ENCODE assay signal across 1 cellular context in genomic region chr14:20469890-20470858, GRCh38.
TF ChIP-seq lines count a peak whose summit lies in the region.

No MANE protein-coding gene starts in this region.

TF ChIP-seq in HepG2, 621 proteins besides CTCF, POLR2A, EP300 and RAD21 (continued from another document and continues in another):
- TF ChIP-seq ZNF468 (CRISPR knock-in tag; IDR thresholded peaks at IDR 0.05): no peak
- TF ChIP-seq HNF1A (IDR thresholded peaks at IDR 0.05; ENCODE audit: low read depth): no peak
- TF ChIP-seq HNF1A (CRISPR knock-in tag; IDR thresholded peaks at IDR 0.05; ENCODE audit: borderline replicate concordance): no peak
- no peak for TF ChIP-seq ZBTB33 (CRISPR knock-in tag; IDR thresholded peaks at IDR 0.05)
- no peak for TF ChIP-seq TCF7 (IDR thresholded peaks at IDR 0.05; ENCODE audit: low read depth)
- TF ChIP-seq, protein P1, sequence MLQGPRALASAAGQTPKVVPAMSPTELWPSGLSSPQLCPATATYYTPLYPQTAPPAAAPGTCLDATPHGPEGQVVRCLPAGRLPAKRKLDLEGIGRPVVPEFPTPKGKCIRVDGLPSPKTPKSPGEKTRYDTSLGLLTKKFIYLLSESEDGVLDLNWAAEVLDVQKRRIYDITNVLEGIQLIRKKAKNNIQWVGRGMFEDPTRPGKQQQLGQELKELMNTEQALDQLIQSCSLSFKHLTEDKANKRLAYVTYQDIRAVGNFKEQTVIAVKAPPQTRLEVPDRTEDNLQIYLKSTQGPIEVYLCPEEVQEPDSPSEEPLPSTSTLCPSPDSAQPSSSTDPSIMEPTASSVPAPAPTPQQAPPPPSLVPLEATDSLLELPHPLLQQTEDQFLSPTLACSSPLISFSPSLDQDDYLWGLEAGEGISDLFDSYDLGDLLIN (CRISPR knock-in tag; IDR thresholded peaks at IDR 0.05; ENCODE audit: borderline replicate concordance): no peak
- TF ChIP-seq ZNF629 (CRISPR knock-in tag; conservative IDR thresholded peaks at IDR 0.05): no peak
- TF ChIP-seq WIZ (CRISPR knock-in tag; IDR thresholded peaks at IDR 0.05): no peak
- TF ChIP-seq BRCA1 (CRISPR knock-in tag; IDR thresholded peaks at IDR 0.05): 0 out of 2 replicates have a peak, but pooled peaks have one; percentile 22
- 0 out of 2 replicates have a peak, but pooled peaks have one; percentile 33 for TF ChIP-seq REPIN1 (CRISPR knock-in tag; IDR thresholded peaks at IDR 0.05; ENCODE audit: borderline replicate concordance, low read depth)
- TF ChIP-seq ZNF180 (CRISPR knock-in tag; IDR thresholded peaks at IDR 0.05; ENCODE audit: borderline replicate concordance, low read depth): no peak
- peak; percentile 58; the same call in 1 of the 2 replicates for TF ChIP-seq SAP130 (CRISPR knock-in tag; IDR thresholded peaks at IDR 0.05; ENCODE audit: low read depth)
- TF ChIP-seq ZNF10 (CRISPR knock-in tag; IDR thresholded peaks at IDR 0.05; ENCODE audit: borderline replicate concordance, low read depth): no peak
- TF ChIP-seq PHF20 (CRISPR knock-in tag; IDR thresholded peaks at IDR 0.05): peak; percentile 45
- TF ChIP-seq, protein P2, sequence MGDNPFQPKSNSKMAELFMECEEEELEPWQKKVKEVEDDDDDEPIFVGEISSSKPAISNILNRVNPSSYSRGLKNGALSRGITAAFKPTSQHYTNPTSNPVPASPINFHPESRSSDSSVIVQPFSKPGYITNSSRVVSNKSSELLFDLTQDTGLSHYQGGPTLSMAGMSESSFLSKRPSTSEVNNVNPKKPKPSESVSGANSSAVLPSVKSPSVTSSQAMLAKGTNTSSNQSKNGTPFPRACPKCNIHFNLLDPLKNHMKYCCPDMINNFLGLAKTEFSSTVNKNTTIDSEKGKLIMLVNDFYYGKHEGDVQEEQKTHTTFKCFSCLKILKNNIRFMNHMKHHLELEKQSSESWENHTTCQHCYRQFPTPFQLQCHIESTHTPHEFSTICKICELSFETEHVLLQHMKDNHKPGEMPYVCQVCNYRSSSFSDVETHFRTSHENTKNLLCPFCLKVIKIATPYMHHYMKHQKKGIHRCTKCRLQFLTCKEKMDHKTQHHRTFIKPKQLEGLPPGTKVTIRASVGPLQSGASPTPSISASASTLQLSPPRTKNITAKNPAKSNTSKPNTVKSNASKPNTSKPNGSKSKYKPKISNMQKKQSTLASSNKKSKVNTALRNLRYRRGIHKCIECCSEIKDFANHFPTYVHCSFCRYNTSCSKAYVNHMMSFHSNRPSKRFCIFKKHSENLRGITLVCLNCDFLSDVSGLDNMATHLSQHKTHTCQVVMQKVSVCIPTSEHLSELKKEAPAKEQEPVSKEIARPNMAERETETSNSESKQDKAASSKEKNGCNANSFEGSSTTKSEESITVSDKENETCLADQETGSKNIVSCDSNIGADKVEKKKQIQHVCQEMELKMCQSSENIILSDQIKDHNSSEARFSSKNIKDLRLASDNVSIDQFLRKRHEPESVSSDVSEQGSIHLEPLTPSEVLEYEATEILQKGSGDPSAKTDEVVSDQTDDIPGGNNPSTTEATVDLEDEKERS (CRISPR knock-in tag; IDR thresholded peaks at IDR 0.05): peak; percentile 40; the same call in 1 of the 2 replicates
- no peak for TF ChIP-seq MEIS2 (CRISPR knock-in tag; IDR thresholded peaks at IDR 0.05)
- TF ChIP-seq E2F5 (CRISPR knock-in tag; conservative IDR thresholded peaks at IDR 0.05): peak; percentile 84
- TF ChIP-seq SALL1 (CRISPR knock-in tag; IDR thresholded peaks at IDR 0.05): no peak; the same call in 1 of the 2 replicates
- TF ChIP-seq CREBL2 (CRISPR knock-in tag; IDR thresholded peaks at IDR 0.05; ENCODE audit: borderline replicate concordance): no peak
- no peak for TF ChIP-seq ZNF124 (CRISPR knock-in tag; IDR thresholded peaks at IDR 0.05)
- TF ChIP-seq TFDP1 (CRISPR knock-in tag; IDR thresholded peaks at IDR 0.05; ENCODE audit: borderline replicate concordance): peak; percentile 77; the same call in 1 of the 2 replicates
- TF ChIP-seq POGZ (CRISPR knock-in tag; IDR thresholded peaks at IDR 0.05): no peak; the same call in 1 of the 2 replicates
- no peak for TF ChIP-seq REL (CRISPR knock-in tag; conservative IDR thresholded peaks at IDR 0.05)
- 0 out of 2 replicates have a peak, but pooled peaks have one; percentile 14 for TF ChIP-seq ZNF563 (CRISPR knock-in tag; IDR thresholded peaks at IDR 0.05)
- TF ChIP-seq ZFP41 (CRISPR knock-in tag; IDR thresholded peaks at IDR 0.05; ENCODE audit: borderline replicate concordance): no peak
- no peak for TF ChIP-seq CERS6 (CRISPR knock-in tag; IDR thresholded peaks at IDR 0.05)
- no peak for TF ChIP-seq MLLT10 (CRISPR knock-in tag; IDR thresholded peaks at IDR 0.05)
- no peak for TF ChIP-seq MLXIP (CRISPR knock-in tag; IDR thresholded peaks at IDR 0.05; ENCODE audit: borderline replicate concordance)
- TF ChIP-seq TCF7L2 (IDR thresholded peaks at IDR 0.05; ENCODE audit: low read depth, low read length): no peak
- TF ChIP-seq, protein P3, sequence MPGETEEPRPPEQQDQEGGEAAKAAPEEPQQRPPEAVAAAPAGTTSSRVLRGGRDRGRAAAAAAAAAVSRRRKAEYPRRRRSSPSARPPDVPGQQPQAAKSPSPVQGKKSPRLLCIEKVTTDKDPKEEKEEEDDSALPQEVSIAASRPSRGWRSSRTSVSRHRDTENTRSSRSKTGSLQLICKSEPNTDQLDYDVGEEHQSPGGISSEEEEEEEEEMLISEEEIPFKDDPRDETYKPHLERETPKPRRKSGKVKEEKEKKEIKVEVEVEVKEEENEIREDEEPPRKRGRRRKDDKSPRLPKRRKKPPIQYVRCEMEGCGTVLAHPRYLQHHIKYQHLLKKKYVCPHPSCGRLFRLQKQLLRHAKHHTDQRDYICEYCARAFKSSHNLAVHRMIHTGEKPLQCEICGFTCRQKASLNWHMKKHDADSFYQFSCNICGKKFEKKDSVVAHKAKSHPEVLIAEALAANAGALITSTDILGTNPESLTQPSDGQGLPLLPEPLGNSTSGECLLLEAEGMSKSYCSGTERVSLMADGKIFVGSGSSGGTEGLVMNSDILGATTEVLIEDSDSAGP (CRISPR knock-in tag; IDR thresholded peaks at IDR 0.05; ENCODE audit: borderline replicate concordance): 0 out of 2 replicates have a peak, but pooled peaks have one; percentile 40
- TF ChIP-seq ZNF282 (IDR thresholded peaks at IDR 0.05; ENCODE audit: partially characterized antibody): no peak
- no peak for TF ChIP-seq UBTF (CRISPR knock-in tag; IDR thresholded peaks at IDR 0.05)
- no peak; the same call in 1 of the 2 replicates for TF ChIP-seq ZNF383 (CRISPR knock-in tag; IDR thresholded peaks at IDR 0.05; ENCODE audit: borderline replicate concordance)
